In the genomic region with DNA sequence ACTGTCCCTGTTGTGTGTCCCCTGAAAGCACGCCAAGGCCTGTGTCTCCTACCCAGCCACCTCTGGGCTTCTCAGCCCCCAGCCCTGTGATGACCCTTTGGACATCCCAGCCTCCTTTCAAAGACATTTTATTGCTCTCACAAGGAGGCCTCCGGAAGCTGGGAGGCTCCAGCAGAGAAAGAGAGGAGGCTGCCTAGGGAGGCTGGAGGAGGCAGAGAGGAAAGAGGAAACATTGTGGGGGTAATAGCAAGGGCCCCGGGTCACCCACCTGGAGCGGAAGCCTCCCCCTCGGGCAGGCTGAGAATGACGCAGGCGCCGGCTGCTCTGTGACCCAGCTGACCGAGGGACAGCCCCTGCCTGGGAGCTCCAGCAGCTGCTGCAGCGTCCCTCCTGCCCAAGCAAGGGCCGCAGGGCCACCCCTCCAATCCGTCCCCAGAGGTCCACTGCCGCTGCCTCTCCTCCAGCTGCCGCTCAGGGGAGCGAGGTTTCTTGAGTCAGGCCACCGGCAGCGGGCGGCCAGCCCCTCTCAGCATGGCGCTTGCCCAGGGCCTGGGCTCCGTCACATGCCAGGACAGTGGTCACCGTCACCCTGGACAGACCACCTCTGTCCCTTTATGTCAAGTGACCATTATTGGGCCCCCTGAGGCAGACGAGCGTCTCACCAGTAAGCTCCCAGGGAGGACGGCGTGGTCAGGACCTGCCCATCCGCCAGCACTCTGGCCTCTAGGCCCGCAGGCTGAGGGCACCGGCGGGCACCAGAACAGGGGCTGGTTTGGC, we compare ENCODE assay signal across 9 cellular contexts.
A peak's percentile ranks its signal among the peaks of the same experiment; 100 is the strongest.
DNase-seq lines count a peak whose midpoint lies in the region; ATAC-seq and TF ChIP-seq lines count a peak whose summit lies in the region.
"Had no signal": no experiment of that assay in that cellular context is flagged by ENCODE, and none has a peak within 500 bp of the region (broad histone marks: within the 10 kb centered on the region; RNA-seq: fewer than 3 reads in every experiment).

No MANE protein-coding gene starts in this region.

- H3K9ac ChIP-seq in iPS-18a (ENCODE audit: low read length) = no peak overlapping the region

- no peaks in the 10 kb centered on the region for H3K36me3 ChIP-seq in iPS-18a (ENCODE audit: control insufficient read depth, low read depth, low read length)
- H3K36me3 ChIP-seq: ovary had no signal

- peaks cover 3% of the 10 kb centered on the region for H3K4me1 ChIP-seq in iPS-18a (ENCODE audit: control insufficient read depth, low read depth, low read length)

- peaks cover 52% of the 10 kb centered on the region for H3K27me3 ChIP-seq in iPS-18a (ENCODE audit: control insufficient read depth, insufficient read depth, low read length)
- H3K27me3 ChIP-seq: ovary had no signal

- H3K4me1 Mint-ChIP-seq in stimulated activated naive CD8-positive, alpha-beta T cell treated with anti-CD3 and anti-CD28 coated beads, Interleukin-15, amount 100 ng/mL, for 72 hours = peaks cover 45% of the 10 kb centered on the region

- H3K9me3 ChIP-seq in iPS-18a (ENCODE audit: control insufficient read depth, low read depth, low read length) = no peaks in the 10 kb centered on the region
- H3K9me3 ChIP-seq: ovary had no signal

- peaks cover 54% of the 10 kb centered on the region for H3K27me3 Mint-ChIP-seq in stimulated activated naive CD8-positive, alpha-beta T cell treated with anti-CD3 and anti-CD28 coated beads, Interleukin-15, amount 100 ng/mL, for 72 hours

- no peak for TF ChIP-seq CTCF in VCaP (conservative IDR thresholded peaks at IDR 0.05)

- H3K27ac ChIP-seq in VCaP (peak overlapping the region; percentile 62; the same call in 1 of the 2 replicates), iPS-18a (ENCODE audit: low read length) (no peak overlapping the region)
- H3K27ac ChIP-seq: ovary had no signal

- peak overlapping the region; percentile 64 for H3K4me3 ChIP-seq in iPS-18a (ENCODE audit: low read length)

- H3K27ac Mint-ChIP-seq in stimulated activated naive CD8-positive, alpha-beta T cell treated with anti-CD3 and anti-CD28 coated beads, Interleukin-15, amount 100 ng/mL, for 72 hours = peak overlapping the region in 1 of 2 donors; percentile 12

- no peaks in the 10 kb centered on the region for H3K9me3 Mint-ChIP-seq in stimulated activated naive CD8-positive, alpha-beta T cell treated with anti-CD3 and anti-CD28 coated beads, Interleukin-15, amount 100 ng/mL, for 72 hours

- DNase-seq in NCI-H2171 treated with DMSO at 0.1 percent for 48 hours (lab: John Stamatoyannopoulos, UW) (peak; percentile 40), NCI-H2171 (lab: John Stamatoyannopoulos, UW) (no peak), hepatic stellate cell (ENCODE audit: low spot score) (no peak), DMS153 (lab: John Stamatoyannopoulos, UW) (no peak)
- DNase-seq in stimulated activated naive CD8-positive, alpha-beta T cell treated with anti-CD3 and anti-CD28 coated beads, Interleukin-15, amount 100 ng/mL, for 72 hours = peak; percentile 51 to 62

- peak; percentile 41 for ATAC-seq in stimulated activated naive CD8-positive, alpha-beta T cell treated with anti-CD3 and anti-CD28 coated beads, Interleukin-15, amount 100 ng/mL, for 72 hours
- ATAC-seq in GM19452 (IDR thresholded peaks at IDR 0.05; ENCODE audit: unreplicated experiment) = no peak

- H3K4me3 Mint-ChIP-seq in stimulated activated naive CD8-positive, alpha-beta T cell treated with anti-CD3 and anti-CD28 coated beads, Interleukin-15, amount 100 ng/mL, for 72 hours = peak overlapping the region; percentile 56 to 69

Comparison
In these comparisons a context has a peak if more than half of its experiments do, and no peak if none do; other contexts are left out.
1. DNase-seq: peak in NCI-H2171 treated with DMSO at 0.1 percent for 48 hours (single experiment) and stimulated activated naive CD8-positive, alpha-beta T cell treated with anti-CD3 and anti-CD28 coated beads, Interleukin-15, amount 100 ng/mL, for 72 hours (2 of 2); none in NCI-H2171 (single experiment), hepatic stellate cell (single experiment) and DMS153 (single experiment).